17 cellular contexts compared by ENCODE assay signal in the genomic region with DNA sequence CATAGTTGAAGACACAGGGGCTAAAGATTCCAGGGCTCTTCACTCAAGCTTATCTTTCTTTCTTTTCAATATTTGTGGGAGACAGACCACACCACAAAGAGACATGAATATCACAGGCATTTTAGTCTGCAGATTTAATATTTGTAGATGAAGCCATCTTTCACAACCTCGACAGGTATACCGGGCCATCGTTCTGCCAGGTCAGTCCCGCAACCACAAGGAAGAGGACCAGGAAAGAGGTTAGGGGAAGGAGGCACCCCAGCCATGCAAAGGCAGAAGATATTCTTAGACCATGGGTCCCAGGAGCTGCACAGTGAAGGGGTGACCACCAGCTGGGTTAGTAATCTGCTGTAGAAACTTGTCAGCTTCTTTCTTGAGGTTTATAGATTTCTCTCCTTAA.
A peak's percentile ranks its signal among the peaks of the same experiment; 100 is the strongest.
DNase-seq lines count a peak whose midpoint lies in the region; ATAC-seq and TF ChIP-seq lines count a peak whose summit lies in the region.
"Had no signal": no experiment of that assay in that cellular context is flagged by ENCODE, and none has a peak within 500 bp of the region (broad histone marks: within the 10 kb centered on the region; RNA-seq: fewer than 3 reads in every experiment).

No MANE protein-coding gene starts in this region.

- H3K27ac Mint-ChIP-seq in MCF 10A (ENCODE audit: low read depth, unreplicated experiment) (peak overlapping the region; percentile 83), Calu3 (ENCODE audit: unreplicated experiment) (no peak overlapping the region)
- H3K27ac Mint-ChIP-seq in dendritic cell treated with granulocyte-macrophage colony-stimulating factor and Interleukin-4, amounts not matched to agents 40 ng/mL and 50 ng/mL, for 4 days: peak overlapping the region; percentile 69
- peak overlapping the region; percentile 93 for H3K27ac Mint-ChIP-seq in stimulated activated effector memory CD8-positive, alpha-beta T cell treated with anti-CD3 and anti-CD28 coated beads, Interleukin-12 subunit alpha, Interleukin-12 subunit beta, amount 100 ng/mL, for 72 hours

- dilution Hi-C loops in mammary epithelial cell (cut with HindIII; ENCODE audit: low sequenced_read_pairs): no loop called here

- no TSS peak for BruUV-seq in MCF 10A (replicated peaks; lab: Mats Ljungman, UMichigan)
- no TSS peak for BruUV-seq in mammary epithelial cell (replicated peaks; lab: Mats Ljungman, UMichigan)
- BruUV-seq in Calu3 (replicated peaks; lab: Mats Ljungman, UMichigan): no TSS peak

- H3K79me2 ChIP-seq in mammary epithelial cell (ENCODE audit: insufficient read depth, low read length): no peaks in the 10 kb centered on the region
- H3K79me2 ChIP-seq in MM.1S (ENCODE audit: low read length): no peaks in the 10 kb centered on the region

- DNase-seq in MCF 10A (ENCODE audit: unreplicated experiment): no peak
- DNase-seq in mammary epithelial cell: no peak
- no peak for DNase-seq in MM.1S
- DNase-seq in stimulated activated effector memory CD8-positive, alpha-beta T cell treated with anti-CD3 and anti-CD28 coated beads, Interleukin-12 subunit alpha, Interleukin-12 subunit beta, amount 100 ng/mL, for 72 hours (ENCODE audit: low spot score in 2 of 2): no peak
- DNase-seq in gastrocnemius medialis: no peak
- no peak for DNase-seq in Calu3
- DNase-seq: erythroblast, GDM1, NCI-H1048, NCI-H2081, occipital lobe, SW 1271 had no signal

- H3K36me3 Mint-ChIP-seq in MCF 10A (ENCODE audit: insufficient read depth, unreplicated experiment) (peaks cover 5% of the 10 kb centered on the region), Calu3 (ENCODE audit: insufficient read depth, unreplicated experiment) (peaks cover 11% of the 10 kb centered on the region)
- H3K36me3 Mint-ChIP-seq in dendritic cell treated with granulocyte-macrophage colony-stimulating factor and Interleukin-4, amounts not matched to agents 40 ng/mL and 50 ng/mL, for 4 days (ENCODE audit: low read depth): no peaks in the 10 kb centered on the region
- H3K36me3 Mint-ChIP-seq in stimulated activated effector memory CD8-positive, alpha-beta T cell treated with anti-CD3 and anti-CD28 coated beads, Interleukin-12 subunit alpha, Interleukin-12 subunit beta, amount 100 ng/mL, for 72 hours: peaks cover 5% of the 10 kb centered on the region

- H3K4me1 ChIP-seq in mammary epithelial cell (ENCODE audit: insufficient read depth, low read length): peaks cover 15% of the 10 kb centered on the region
- peaks cover 18% of the 10 kb centered on the region for H3K4me1 ChIP-seq in MM.1S (ENCODE audit: low read length)
- peaks cover 0 to 27% of the 10 kb centered on the region in 2 donors for H3K4me1 ChIP-seq in gastrocnemius medialis
- H3K4me1 ChIP-seq: adrenal gland had no signal

- H4K20me1 ChIP-seq in mammary epithelial cell (ENCODE audit: insufficient read depth, low read length) (no peaks in the 10 kb centered on the region), MM.1S (ENCODE audit: insufficient read depth, low read length) (no peaks in the 10 kb centered on the region)

- H3K36me3 ChIP-seq in mammary epithelial cell (ENCODE audit: insufficient read depth, low read length) (no peaks in the 10 kb centered on the region), MM.1S (replicated peaks; ENCODE audit: insufficient read depth, low read length) (no peaks in the 10 kb centered on the region), gastrocnemius medialis (no peaks in the 10 kb centered on the region)
- H3K36me3 ChIP-seq: adrenal gland had no signal

- H3K4me3 ChIP-seq in mammary epithelial cell (replicated peaks in 1 of 3; ENCODE audit: insufficient read depth in 1 of 3, low read depth in 2 of 3, low read length in 3 of 3) (no peak overlapping the region), MM.1S (ENCODE audit: low read length) (no peak overlapping the region), gastrocnemius medialis (no peak overlapping the region)
- H3K4me3 ChIP-seq: adrenal gland, GM12878, K562 had no signal

- TF ChIP-seq POLR2A in gastrocnemius medialis (IDR thresholded peaks at IDR 0.05): no peak

- POLR2A ChIA-PET in MCF 10A (lab: Yijun Ruan, JAX): no interaction called here

- H2AFZ ChIP-seq in mammary epithelial cell (ENCODE audit: low read depth, low read length) (no peak overlapping the region), MM.1S (ENCODE audit: low read length) (peak overlapping the region; percentile 54)

- no peaks in the 10 kb centered on the region for H3K9me2 ChIP-seq in MM.1S (replicated peaks; ENCODE audit: insufficient read depth, low read length)

- H3K4me2 ChIP-seq in mammary epithelial cell (ENCODE audit: insufficient read depth, low read depth, low read length) (no peak overlapping the region), MM.1S (ENCODE audit: low read depth, low read length) (peak overlapping the region; percentile 22; the same call in 1 of the 2 replicates)

- H3K27me3 Mint-ChIP-seq in MCF 10A (ENCODE audit: insufficient read depth, unreplicated experiment): no peaks in the 10 kb centered on the region
- H3K27me3 Mint-ChIP-seq in dendritic cell treated with granulocyte-macrophage colony-stimulating factor and Interleukin-4, amounts not matched to agents 40 ng/mL and 50 ng/mL, for 4 days: no peaks in the 10 kb centered on the region
- no peaks in the 10 kb centered on the region for H3K27me3 Mint-ChIP-seq in Calu3 (ENCODE audit: unreplicated experiment)

- H3K9me3 Mint-ChIP-seq in MCF 10A (ENCODE audit: unreplicated experiment) (no peaks in the 10 kb centered on the region), Calu3 (ENCODE audit: low read depth, unreplicated experiment) (peaks cover 2% of the 10 kb centered on the region)
- H3K9me3 Mint-ChIP-seq in dendritic cell treated with granulocyte-macrophage colony-stimulating factor and Interleukin-4, amounts not matched to agents 40 ng/mL and 50 ng/mL, for 4 days: no peaks in the 10 kb centered on the region
- no peaks in the 10 kb centered on the region for H3K9me3 Mint-ChIP-seq in stimulated activated effector memory CD8-positive, alpha-beta T cell treated with anti-CD3 and anti-CD28 coated beads, Interleukin-12 subunit alpha, Interleukin-12 subunit beta, amount 100 ng/mL, for 72 hours

- H3K9ac ChIP-seq in mammary epithelial cell (ENCODE audit: insufficient read depth, low read length) (no peak overlapping the region), MM.1S (ENCODE audit: low read length) (no peak overlapping the region)

- no peak overlapping the region for H3K4me3 Mint-ChIP-seq in MCF 10A (ENCODE audit: unreplicated experiment)
- H3K4me3 Mint-ChIP-seq in dendritic cell treated with granulocyte-macrophage colony-stimulating factor and Interleukin-4, amounts not matched to agents 40 ng/mL and 50 ng/mL, for 4 days: no peak overlapping the region
- H3K4me3 Mint-ChIP-seq in stimulated activated effector memory CD8-positive, alpha-beta T cell treated with anti-CD3 and anti-CD28 coated beads, Interleukin-12 subunit alpha, Interleukin-12 subunit beta, amount 100 ng/mL, for 72 hours: peak overlapping the region; percentile 48
- no peak overlapping the region for H3K4me3 Mint-ChIP-seq in Calu3 (ENCODE audit: low read depth, unreplicated experiment)

- H3K4me1 Mint-ChIP-seq in MCF 10A (ENCODE audit: insufficient read depth, unreplicated experiment): peaks cover 32% of the 10 kb centered on the region
- peaks cover 45% of the 10 kb centered on the region for H3K4me1 Mint-ChIP-seq in dendritic cell treated with granulocyte-macrophage colony-stimulating factor and Interleukin-4, amounts not matched to agents 40 ng/mL and 50 ng/mL, for 4 days (ENCODE audit: low read depth)
- peaks cover 54% of the 10 kb centered on the region for H3K4me1 Mint-ChIP-seq in stimulated activated effector memory CD8-positive, alpha-beta T cell treated with anti-CD3 and anti-CD28 coated beads, Interleukin-12 subunit alpha, Interleukin-12 subunit beta, amount 100 ng/mL, for 72 hours
- H3K4me1 Mint-ChIP-seq in Calu3 (ENCODE audit: low read depth, unreplicated experiment): peaks cover 14% of the 10 kb centered on the region

- ATAC-seq in stimulated activated effector memory CD8-positive, alpha-beta T cell treated with anti-CD3 and anti-CD28 coated beads, Interleukin-12 subunit alpha, Interleukin-12 subunit beta, amount 100 ng/mL, for 72 hours: no peak
- no peak for ATAC-seq in gastrocnemius medialis
- ATAC-seq: GM12878, HCT116 had no signal

- H3K27me3 ChIP-seq in mammary epithelial cell (ENCODE audit: insufficient read depth, low read length) (no peaks in the 10 kb centered on the region), MM.1S (replicated peaks; ENCODE audit: insufficient read depth, low read length) (no peaks in the 10 kb centered on the region), gastrocnemius medialis (no peaks in the 10 kb centered on the region)
- H3K27me3 ChIP-seq: adrenal gland had no signal

- in situ Hi-C loops in mammary epithelial cell (cut with MboI; ENCODE audit: low sequenced_read_pairs in 2 of 2) (loop anchor here in 1 of 2 donors (25.0 kb wide), 1 partner anchor 314 kb away; no protein-coding TSS in a partner anchor), gastrocnemius medialis (cut with MboI; ENCODE audit: low sequenced_read_pairs in 4 of 4) (loop anchor here in 2 of 4 donors (25.0 kb wide), 2 partner anchors 286 to 461 kb away; a partner anchor contains a TSS)

- peaks cover 5% of the 10 kb centered on the region; the same call in 1 of the 2 replicates for H3F3A ChIP-seq in MM.1S (ENCODE audit: insufficient read depth, low read length)

- CTCF ChIA-PET in MCF 10A (lab: Yijun Ruan, JAX): interaction anchor here (1.0 to 1.1 kb wide), 2 partner anchors 11 to 20 kb away, joined by 3 to 4 read pairs; no protein-coding TSS in a partner anchor
- CTCF ChIA-PET in mammary epithelial cell (lab: Charles Lee; ENCODE audit: low non-redundant PET): no interaction called here
- CTCF ChIA-PET in Calu3 (lab: Charles Lee): no interaction called here

- H3K27ac ChIP-seq in mammary epithelial cell (ENCODE audit: insufficient read depth, low read depth, low read length) (no peak overlapping the region), MM.1S (ENCODE audit: low read length) (peak overlapping the region; percentile 49; the same call in 1 of the 2 replicates), gastrocnemius medialis (peak overlapping the region in 2 of 4 donors; percentile 35 to 51)
- H3K27ac ChIP-seq: adrenal gland had no signal

- no peak for TF ChIP-seq CTCF in MCF 10A (IDR thresholded peaks at IDR 0.05; ENCODE audit: unreplicated experiment)
- no peak for TF ChIP-seq CTCF in mammary epithelial cell (conservative IDR thresholded peaks at IDR 0.05 in 1 of 2, IDR thresholded peaks at IDR 0.05 in 1 of 2; ENCODE audit: extremely low read depth in 1 of 2, insufficient read depth in 1 of 2, low read depth in 1 of 2, low read length in 2 of 2)
- TF ChIP-seq CTCF in MM.1S (IDR thresholded peaks at IDR 0.05; ENCODE audit: low read length): no peak
- no peak for TF ChIP-seq CTCF in gastrocnemius medialis (IDR thresholded peaks at IDR 0.05 in 4 of 5, conservative IDR thresholded peaks at IDR 0.05 in 1 of 5)
- no peak for TF ChIP-seq CTCF in Calu3 (IDR thresholded peaks at IDR 0.05; ENCODE audit: unreplicated experiment)

- 97% methylated on average over 4 of the region's 4 CpGs for WGBS in mammary epithelial cell (ENCODE audit: low coverage, missing lambda C conversion rate)

- intact Hi-C loops in MCF 10A (cut with micrococcal nuclease) (no loop called here), mammary epithelial cell (cut with micrococcal nuclease) (no loop called here), gastrocnemius medialis (cut with DNase I; ENCODE audit: low total_unique reads) (no loop called here), Calu3 (cut with micrococcal nuclease; ENCODE audit: unreplicated experiment) (no loop called here)
- intact Hi-C loops in dendritic cell treated with granulocyte-macrophage colony-stimulating factor and Interleukin-4, amounts not matched to agents 40 ng/mL and 50 ng/mL, for 4 days (cut with micrococcal nuclease): no loop called here

- H3K9me3 ChIP-seq in mammary epithelial cell (replicated peaks; ENCODE audit: insufficient read depth, low read length) (no peaks in the 10 kb centered on the region), MM.1S (replicated peaks; ENCODE audit: insufficient read depth, low read length) (no peaks in the 10 kb centered on the region), gastrocnemius medialis (no peaks in the 10 kb centered on the region)
- H3K9me3 ChIP-seq: adrenal gland had no signal
